Comparison of ENCODE assay signal across 16 cellular contexts in genomic region chr7:80189638-80190037, GRCh38. TPM values are rescaled to one million over a fixed set of nuclear protein-coding genes. Genes with fewer than 3 reads are reported as not detected.
DNase-seq lines count a peak whose midpoint lies in the region; ATAC-seq and TF ChIP-seq lines count a peak whose summit lies in the region.
"Had no signal": no experiment of that assay in that cellular context is flagged by ENCODE, and none has a peak within 500 bp of the region (broad histone marks: within the 10 kb centered on the region; RNA-seq: fewer than 3 reads in every experiment).

No MANE protein-coding gene starts in this region.

- no peaks in the 10 kb centered on the region for H3K4me1 Mint-ChIP-seq in activated T-cell treated with anti-CD3 and anti-CD28 coated beads, Interleukin-2, amount 50 U/mL, for 72 hours (ENCODE audit: low read depth)

- peaks cover 0 to 3% of the 10 kb centered on the region in 2 donors for H3K9me3 Mint-ChIP-seq in activated T-cell treated with anti-CD3 and anti-CD28 coated beads, Interleukin-2, amount 50 U/mL, for 72 hours
- H3K9me3 Mint-ChIP-seq: CD4-positive, alpha-beta T cell had no signal

- intact Hi-C loops in dorsolateral prefrontal cortex (cut with DNase I), result loop anchor here in 1 of 2 donors (5.0 kb wide), 2 partner anchors 52 to 98 kb away; no protein-coding TSS in a partner anchor

- H3K27ac Mint-ChIP-seq in activated T-cell treated with anti-CD3 and anti-CD28 coated beads, Interleukin-2, amount 50 U/mL, for 72 hours, result no peak overlapping the region
- H3K27ac Mint-ChIP-seq: CD4-positive, alpha-beta T cell had no signal

- TF ChIP-seq CTCF in dorsolateral prefrontal cortex (IDR thresholded peaks at IDR 0.05 in 54 of 56, conservative IDR thresholded peaks at IDR 0.05 in 2 of 56; ENCODE audit: low read depth in 1 of 56, partially characterized antibody in 56 of 56), result no peak

- no peaks in the 10 kb centered on the region for H3K27me3 Mint-ChIP-seq in activated T-cell treated with anti-CD3 and anti-CD28 coated beads, Interleukin-2, amount 50 U/mL, for 72 hours (ENCODE audit: low read depth)
- H3K27me3 Mint-ChIP-seq: CD4-positive, alpha-beta T cell had no signal

- H3K27ac ChIP-seq in dorsolateral prefrontal cortex, result peak overlapping the region; percentile 65 to 99 (median 95)
- H3K27ac ChIP-seq: Peyer's patch had no signal

- no peak overlapping the region for H3K4me3 Mint-ChIP-seq in activated T-cell treated with anti-CD3 and anti-CD28 coated beads, Interleukin-2, amount 50 U/mL, for 72 hours
- H3K4me3 Mint-ChIP-seq: CD4-positive, alpha-beta T cell had no signal

- H3K36me3 Mint-ChIP-seq in activated T-cell treated with anti-CD3 and anti-CD28 coated beads, Interleukin-2, amount 50 U/mL, for 72 hours (ENCODE audit: insufficient read depth in 2 of 2), result peaks cover 0 to 2% of the 10 kb centered on the region in 2 donors

- no peak for ATAC-seq in GM19351 (IDR thresholded peaks at IDR 0.05; ENCODE audit: unreplicated experiment)
- ATAC-seq in HG03432 (IDR thresholded peaks at IDR 0.05; ENCODE audit: unreplicated experiment), result no peak
- ATAC-seq in activated T-cell treated with anti-CD3 and anti-CD28 coated beads, Interleukin-2, amount 50 U/mL, for 72 hours (replicated peaks in 1 of 2), result no peak
- ATAC-seq: HepG2 had no signal

- peak overlapping the region in 15 of 59 donors; percentile 2 to 35 (median 10) for H3K4me3 ChIP-seq in dorsolateral prefrontal cortex
- H3K4me3 ChIP-seq: Peyer's patch had no signal

- H3K27me3 ChIP-seq in dorsolateral prefrontal cortex, result no peaks in the 10 kb centered on the region
- H3K27me3 ChIP-seq: Peyer's patch had no signal

- DNase-seq in Ammon's horn (ENCODE audit: low spot score) (peak; percentile 50), NCI-H2081 treated with DMSO at 0.1 percent for 48 hours (lab: John Stamatoyannopoulos, UW) (peak; percentile 29), dorsolateral prefrontal cortex (no peak), medulla oblongata (ENCODE audit: extremely low spot score) (peak; percentile 49), AG08396 (ENCODE audit: low spot score) (no peak)
- DNase-seq in activated T-cell treated with anti-CD3 and anti-CD28 coated beads, Interleukin-2, amount 50 U/mL, for 72 hours, result no peak
- DNase-seq: CD4-positive, alpha-beta T cell; KBM-7; NCI-H1417 treated with DMSO at 0.1 percent for 48 hours; NCI-H187 treated with DMSO at 0.1 percent for 48 hours; NCI-H446; NCI-H526 treated with DMSO at 0.1 percent for 48 hours; Peyer's patch had no signal

RNA-seq across cellular contexts. Expression of gene GNAI1, which starts 55.0 kb away (rescaled TPM):
- 100 to 1,000 TPM in 61 of 120 experiments, 10 to 100 TPM in 59; 23.9 to 223 (median 101) TPM for total RNA-seq in dorsolateral prefrontal cortex
- total RNA-seq in activated T-cell treated with anti-CD3 and anti-CD28 coated beads, Interleukin-2, amount 50 U/mL, for 72 hours, result 1 to 10 TPM; 4.0 to 4.4 TPM

Comparison
In these comparisons a context has a peak if more than half of its experiments do, and no peak if none do; other contexts are left out.
1. DNase-seq: peak in Ammon's horn (single experiment), NCI-H2081 treated with DMSO at 0.1 percent for 48 hours (single experiment) and medulla oblongata (single experiment); none in dorsolateral prefrontal cortex (0 of 10), AG08396 (single experiment) and activated T-cell treated with anti-CD3 and anti-CD28 coated beads, Interleukin-2, amount 50 U/mL, for 72 hours (0 of 2).
2. RNA of gene GNAI1, which starts 55.0 kb away (total RNA-seq): 23.9 to 223 TPM in dorsolateral prefrontal cortex; 4.0 to 4.4 TPM in activated T-cell treated with anti-CD3 and anti-CD28 coated beads, Interleukin-2, amount 50 U/mL, for 72 hours; every median in the first group is over 4 times any median in the second.